ENCODE assay signal across 18 cellular contexts in genomic region chr7:129649128-129649690, GRCh38. TPM values are rescaled to one million over a fixed set of nuclear protein-coding genes. Genes with fewer than 3 reads are reported as not detected.
A peak's percentile ranks its signal among the peaks of the same experiment; 100 is the strongest.
DNase-seq lines count a peak whose midpoint lies in the region; ATAC-seq, FAIRE-seq and TF ChIP-seq lines count a peak whose summit lies in the region.
"Had no signal": no experiment of that assay in that cellular context is flagged by ENCODE, and none has a peak within 500 bp of the region (broad histone marks: within the 10 kb centered on the region; RNA-seq: fewer than 3 reads in every experiment).

No MANE protein-coding gene starts in this region.

- DNase-seq in NCI-H2107 treated with DMSO at 0.1 percent for 48 hours (lab: John Stamatoyannopoulos, UW; ENCODE audit: unreplicated experiment) = peak; percentile 19
- no peak for DNase-seq in NCI-H2107 (lab: John Stamatoyannopoulos, UW)
- peak; percentile 47 for DNase-seq in stimulated activated CD4-positive, alpha-beta T cell treated with anti-CD3 and anti-CD28 coated beads, Interleukin-15, amount 100 ng/mL, for 24 hours
- no peak for DNase-seq in stimulated activated CD4-positive, alpha-beta T cell treated with anti-CD3 and anti-CD28 coated beads, Interleukin-2, amount 100 ng/mL, for 48 hours
- DNase-seq in progenitor cell of endocrine pancreas (ENCODE audit: low spot score, unreplicated experiment) = no peak
- no peak for DNase-seq in frontal cortex (ENCODE audit: low spot score in 2 of 2)
- no peak for DNase-seq in ovary
- DNase-seq: CD8-positive, alpha-beta T cell; NCI-H1048; NCI-H1436 treated with DMSO at 0.1 percent for 48 hours; NCI-H2029 treated with DMSO at 0.1 percent for 48 hours; NCI-H510A; NCI-H82; Peyer's patch; Right ventricle myocardium superior had no signal

- H3K27ac ChIP-seq in ovary = no peak overlapping the region
- H3K27ac ChIP-seq: 22Rv1, KMS-11, Peyer's patch had no signal

- ATAC-seq in activated T-helper 17 cell treated with anti-CD3 and anti-CD28 coated beads, Interleukin-2, amount 50 U/mL, for 72 hours (replicated peaks) = no peak
- ATAC-seq: CD8-positive, alpha-beta T cell had no signal

- no peaks in the 10 kb centered on the region for H3K9me3 ChIP-seq in ovary
- H3K9me3 ChIP-seq: Peyer's patch had no signal

- H3K36me3 ChIP-seq in ovary = no peaks in the 10 kb centered on the region
- H3K36me3 ChIP-seq: Peyer's patch had no signal

- H3K4me1 Mint-ChIP-seq in activated T-helper 17 cell treated with anti-CD3 and anti-CD28 coated beads, Interleukin-2, amount 50 U/mL, for 72 hours = peaks cover 21% of the 10 kb centered on the region
- H3K4me1 Mint-ChIP-seq in progenitor cell of endocrine pancreas (ENCODE audit: low read depth) = peaks cover 6% of the 10 kb centered on the region

- peak overlapping the region; percentile 17 for H3K4me3 Mint-ChIP-seq in activated T-helper 17 cell treated with anti-CD3 and anti-CD28 coated beads, Interleukin-2, amount 50 U/mL, for 72 hours
- no peak overlapping the region for H3K4me3 Mint-ChIP-seq in progenitor cell of endocrine pancreas (ENCODE audit: low read depth)
- H3K4me3 Mint-ChIP-seq: CD8-positive, alpha-beta T cell had no signal

- no peak overlapping the region for H3K4me3 ChIP-seq in ovary
- H3K4me3 ChIP-seq: Peyer's patch had no signal

- intact Hi-C loops in ovary (cut with DNase I) = loop anchor here in 1 of 4 donors (10.0 kb wide), 1 partner anchor 284 kb away; no protein-coding TSS in a partner anchor

- H3K27me3 ChIP-seq in ovary = no peaks in the 10 kb centered on the region
- H3K27me3 ChIP-seq: Peyer's patch had no signal

- peaks cover 12% of the 10 kb centered on the region for H3K36me3 Mint-ChIP-seq in activated T-helper 17 cell treated with anti-CD3 and anti-CD28 coated beads, Interleukin-2, amount 50 U/mL, for 72 hours (ENCODE audit: low read depth)
- H3K36me3 Mint-ChIP-seq in progenitor cell of endocrine pancreas (ENCODE audit: insufficient read depth) = peaks cover 10% of the 10 kb centered on the region

- no peak for TF ChIP-seq EP300 in ovary (IDR thresholded peaks at IDR 0.05)

- peaks cover 1% of the 10 kb centered on the region for H3K4me1 ChIP-seq in ovary (ENCODE audit: insufficient read depth)
- H3K4me1 ChIP-seq: Peyer's patch had no signal

- 80 to 87% (median 85%) methylated on average over 1 of the region's 1 CpG for WGBS in ovary, 3 donors

- TF ChIP-seq CTCF in progenitor cell of endocrine pancreas (IDR thresholded peaks at IDR 0.05; ENCODE audit: unreplicated experiment) (no peak), ovary (IDR thresholded peaks at IDR 0.05) (no peak)

- H3K27me3 Mint-ChIP-seq in activated T-helper 17 cell treated with anti-CD3 and anti-CD28 coated beads, Interleukin-2, amount 50 U/mL, for 72 hours = no peaks in the 10 kb centered on the region
- no peaks in the 10 kb centered on the region for H3K27me3 Mint-ChIP-seq in progenitor cell of endocrine pancreas

- no peak for TF ChIP-seq POLR2A in ovary (IDR thresholded peaks at IDR 0.05)

- no peaks in the 10 kb centered on the region for H3K9me3 Mint-ChIP-seq in activated T-helper 17 cell treated with anti-CD3 and anti-CD28 coated beads, Interleukin-2, amount 50 U/mL, for 72 hours
- H3K9me3 Mint-ChIP-seq in progenitor cell of endocrine pancreas (ENCODE audit: low read depth) = peaks cover 5% of the 10 kb centered on the region
- H3K9me3 Mint-ChIP-seq: CD8-positive, alpha-beta T cell had no signal

- H3K27ac Mint-ChIP-seq in activated T-helper 17 cell treated with anti-CD3 and anti-CD28 coated beads, Interleukin-2, amount 50 U/mL, for 72 hours = peak overlapping the region; percentile 82
- H3K27ac Mint-ChIP-seq in progenitor cell of endocrine pancreas = peak overlapping the region; percentile 4
- H3K27ac Mint-ChIP-seq: CD8-positive, alpha-beta T cell had no signal

- FAIRE-seq in frontal cortex (lab: Jason Lieb, UNC) = no peak

RNA-seq across cellular contexts. Expression of gene NRF1, which starts 37.7 kb away (rescaled TPM):
- 10 to 100 TPM; 15.3 to 22.5 TPM for total RNA-seq in activated T-helper 17 cell treated with anti-CD3 and anti-CD28 coated beads, Interleukin-2, amount 50 U/mL, for 72 hours
- total RNA-seq in progenitor cell of endocrine pancreas (29.7 and 32.4 TPM in 2 replicates), frontal cortex (19.2 TPM), ovary (10 to 100 TPM; 11.5 to 33.5 (median 26.0) TPM)
- polyA plus RNA-seq in ovary = 10 to 100 TPM; 14.6 to 20.6 TPM

Comparison
In these comparisons a context has a peak if more than half of its experiments do, and no peak if none do; other contexts are left out.
1. DNase-seq: peak in NCI-H2107 treated with DMSO at 0.1 percent for 48 hours (single experiment) and stimulated activated CD4-positive, alpha-beta T cell treated with anti-CD3 and anti-CD28 coated beads, Interleukin-15, amount 100 ng/mL, for 24 hours (single experiment); none in NCI-H2107 (single experiment), stimulated activated CD4-positive, alpha-beta T cell treated with anti-CD3 and anti-CD28 coated beads, Interleukin-2, amount 100 ng/mL, for 48 hours (0 of 2), progenitor cell of endocrine pancreas (single experiment), frontal cortex (0 of 2) and ovary (0 of 5).